In the genomic region with DNA sequence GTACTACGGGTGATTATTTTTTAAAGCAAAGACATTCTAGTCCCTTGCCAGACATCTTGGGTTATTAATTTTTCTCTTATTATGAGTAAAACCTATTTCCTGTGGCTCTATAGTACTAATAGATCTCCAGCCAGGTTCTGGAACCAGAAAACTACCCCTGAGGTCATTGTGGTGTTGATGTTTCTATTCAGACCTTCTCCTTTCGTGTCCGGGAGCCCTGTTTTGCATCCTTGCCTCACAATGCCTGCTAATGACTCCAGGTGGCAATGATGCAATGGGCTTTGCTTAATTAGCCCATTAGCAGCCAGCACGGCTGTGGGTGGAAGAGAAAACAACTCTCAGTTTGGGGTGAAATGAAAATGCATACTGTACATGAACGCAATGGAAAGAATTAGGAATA, we compare ENCODE assay signal across 17 cellular contexts.
A peak's percentile ranks its signal among the peaks of the same experiment; 100 is the strongest.
DNase-seq lines count a peak whose midpoint lies in the region; ATAC-seq and TF ChIP-seq lines count a peak whose summit lies in the region.
"Had no signal": no experiment of that assay in that cellular context is flagged by ENCODE, and none has a peak within 500 bp of the region (broad histone marks: within the 10 kb centered on the region; RNA-seq: fewer than 3 reads in every experiment).

No MANE protein-coding gene starts in this region.

- no peaks in the 10 kb centered on the region for H3K27me3 ChIP-seq in transverse colon
- H3K27me3 ChIP-seq: SJSA1, stomach had no signal

- no peak overlapping the region for H3K27ac Mint-ChIP-seq in immature natural killer cell
- H3K27ac Mint-ChIP-seq: activated T-helper 17 cell treated with anti-CD3 and anti-CD28 coated beads, Interleukin-2, amount 50 U/mL, for 72 hours; mesothelial cell of epicardium had no signal

- no peaks in the 10 kb centered on the region for H3K36me3 ChIP-seq in transverse colon
- H3K36me3 ChIP-seq: prostate gland, SJSA1, stomach had no signal

- H3K4me3 Mint-ChIP-seq in immature natural killer cell: no peak overlapping the region
- H3K4me3 Mint-ChIP-seq: activated T-helper 17 cell treated with anti-CD3 and anti-CD28 coated beads, Interleukin-2, amount 50 U/mL, for 72 hours; mesothelial cell of epicardium had no signal

- no peaks in the 10 kb centered on the region for H3K4me1 ChIP-seq in transverse colon
- H3K4me1 ChIP-seq: prostate gland, SJSA1, stomach had no signal

- TF ChIP-seq CTCF in transverse colon (IDR thresholded peaks at IDR 0.05): no peak

- in situ Hi-C loops in transverse colon (cut with MboI; ENCODE audit: low pct_ligation_motif_present in 1 of 4, low pct_unique_long_range_greater_than_20kb in 1 of 4, low sequenced_read_pairs in 3 of 4): no loop called here

- peak; percentile 72 for DNase-seq in NCI-H82 (lab: John Stamatoyannopoulos, UW)
- no peak for DNase-seq in NCI-H82 treated with DMSO at 0.1 percent for 48 hours (lab: John Stamatoyannopoulos, UW; ENCODE audit: unreplicated experiment)
- peak; percentile 97 for DNase-seq in NCI-H69 (lab: John Stamatoyannopoulos, UW)
- peak; percentile 34 for DNase-seq in transverse colon
- DNase-seq in nucleus accumbens (lab: John Stamatoyannopoulos, UW): no peak
- no peak for DNase-seq in immature natural killer cell
- DNase-seq: activated CD4-positive, CD25-positive, alpha-beta regulatory T cell; Calu3; NCI-H2171 treated with DMSO at 0.1 percent for 48 hours; stimulated activated CD4-positive, alpha-beta T cell treated with anti-CD3 and anti-CD28 coated beads, Interleukin-4, amount 100 ng/mL, for 4 hours; stomach had no signal

- H3K9me3 ChIP-seq in transverse colon: no peaks in the 10 kb centered on the region
- H3K9me3 ChIP-seq: prostate gland, SJSA1 had no signal

- H3K27ac ChIP-seq in transverse colon: no peak overlapping the region
- H3K27ac ChIP-seq: prostate gland, SJSA1, stomach had no signal

- H3K9me3 Mint-ChIP-seq in immature natural killer cell: no peaks in the 10 kb centered on the region
- H3K9me3 Mint-ChIP-seq: activated T-helper 17 cell treated with anti-CD3 and anti-CD28 coated beads, Interleukin-2, amount 50 U/mL, for 72 hours had no signal

- intact Hi-C loops in transverse colon (cut with DNase I; ENCODE audit: low total_unique reads): no loop called here

- H3K36me3 Mint-ChIP-seq in immature natural killer cell: no peaks in the 10 kb centered on the region
- H3K36me3 Mint-ChIP-seq: mesothelial cell of epicardium had no signal

- TF ChIP-seq EP300 in transverse colon (IDR thresholded peaks at IDR 0.05; ENCODE audit: low read depth): no peak

- H3K27me3 Mint-ChIP-seq in immature natural killer cell (ENCODE audit: low read depth in 3 of 3): peaks cover 0 to 2% (median 0%) of the 10 kb centered on the region in 3 donors
- H3K27me3 Mint-ChIP-seq: activated T-helper 17 cell treated with anti-CD3 and anti-CD28 coated beads, Interleukin-2, amount 50 U/mL, for 72 hours had no signal

- TF ChIP-seq POLR2A in transverse colon (IDR thresholded peaks at IDR 0.05): no peak

- ATAC-seq in HG03039 (IDR thresholded peaks at IDR 0.05; ENCODE audit: unreplicated experiment): peak; percentile 93
- no peak for ATAC-seq in HG02938 (IDR thresholded peaks at IDR 0.05; ENCODE audit: unreplicated experiment)
- ATAC-seq: activated T-helper 17 cell treated with anti-CD3 and anti-CD28 coated beads, Interleukin-2, amount 50 U/mL, for 72 hours had no signal

- H3K4me1 Mint-ChIP-seq in immature natural killer cell: no peaks in the 10 kb centered on the region
- H3K4me1 Mint-ChIP-seq: activated T-helper 17 cell treated with anti-CD3 and anti-CD28 coated beads, Interleukin-2, amount 50 U/mL, for 72 hours; mesothelial cell of epicardium had no signal

- WGBS in transverse colon (ENCODE audit: low coverage in 1 of 2), 2 donors: 66 to 77% methylated on average over 5 of the region's 5 CpGs

- no peak overlapping the region for H3K4me3 ChIP-seq in transverse colon
- H3K4me3 ChIP-seq: prostate gland, SJSA1, stomach had no signal

Comparison
In these comparisons a context has a peak if more than half of its experiments do, and no peak if none do; other contexts are left out.
1. DNase-seq: peak in NCI-H82 (single experiment), NCI-H69 (single experiment) and transverse colon (single experiment); none in NCI-H82 treated with DMSO at 0.1 percent for 48 hours (single experiment), nucleus accumbens (0 of 56) and immature natural killer cell (0 of 3).